ENCODE assay signal across 8 cellular contexts in the genomic region with DNA sequence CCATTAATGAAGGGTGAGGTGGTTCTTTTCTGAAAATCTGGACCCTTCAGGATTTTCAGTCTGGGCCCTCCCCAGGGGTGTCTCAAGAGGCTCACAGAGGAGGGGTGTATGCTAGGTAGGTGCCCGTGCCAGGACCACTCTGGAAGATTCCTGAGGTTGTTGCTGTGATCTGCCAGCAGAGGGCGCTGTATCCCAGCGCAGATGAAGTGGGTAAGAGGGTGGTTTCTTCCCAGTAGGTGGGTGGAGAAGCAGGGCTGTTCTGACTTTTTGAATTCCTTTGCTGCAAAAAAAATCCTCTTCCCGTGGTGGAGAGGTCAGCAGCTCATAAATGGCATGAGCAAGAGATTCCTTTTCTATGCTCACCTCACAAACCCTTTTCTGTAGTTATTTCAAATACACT. TPM values are rescaled to one million over a fixed set of nuclear protein-coding genes. Genes with fewer than 3 reads are reported as not detected.
DNase-seq lines count a peak whose midpoint lies in the region; ATAC-seq and TF ChIP-seq lines count a peak whose summit lies in the region.

No MANE protein-coding gene starts in this region.

- no peaks in the 10 kb centered on the region for H3K36me3 ChIP-seq in naive thymus-derived CD4-positive, alpha-beta T cell (ENCODE audit: control insufficient read depth in 2 of 3, insufficient read depth in 3 of 3, low read length in 3 of 3)
- H3K36me3 ChIP-seq in aorta (ENCODE audit: control insufficient read depth in 1 of 2, insufficient read depth in 2 of 2, low read length in 1 of 2), result no peaks in the 10 kb centered on the region

- no peak overlapping the region for H3K4me3 Mint-ChIP-seq in activated CD4-positive, alpha-beta memory T cell treated with anti-CD3 and anti-CD28 coated beads for 36 hours
- H3K4me3 Mint-ChIP-seq in endothelial cell (ENCODE audit: unreplicated experiment), result no peak overlapping the region
- peak overlapping the region in 4 of 10 donors; percentile 17 to 25 (median 22) for H3K4me3 Mint-ChIP-seq in naive thymus-derived CD4-positive, alpha-beta T cell

- no peaks in the 10 kb centered on the region for H3K36me3 Mint-ChIP-seq in activated CD4-positive, alpha-beta memory T cell treated with anti-CD3 and anti-CD28 coated beads for 36 hours
- no peaks in the 10 kb centered on the region for H3K36me3 Mint-ChIP-seq in endothelial cell (ENCODE audit: low read depth, unreplicated experiment)
- H3K36me3 Mint-ChIP-seq in naive thymus-derived CD4-positive, alpha-beta T cell, result no peaks in the 10 kb centered on the region

- H3K4me3 ChIP-seq in naive thymus-derived CD4-positive, alpha-beta T cell (ENCODE audit: low read length), result no peak overlapping the region
- no peak overlapping the region for H3K4me3 ChIP-seq in aorta (ENCODE audit: low read length in 2 of 2)

- peak; percentile 42 for ATAC-seq in Right ventricle myocardium inferior
- peak; percentile 79 for ATAC-seq in naive thymus-derived CD4-positive, alpha-beta T cell
- peak; percentile 84 for ATAC-seq in aorta (ENCODE audit: low FRiP score)

- no peaks in the 10 kb centered on the region for H3K27me3 ChIP-seq in naive thymus-derived CD4-positive, alpha-beta T cell (ENCODE audit: control insufficient read depth in 2 of 2, insufficient read depth in 2 of 2, low read length in 2 of 2)
- H3K27me3 ChIP-seq in aorta (ENCODE audit: control insufficient read depth in 1 of 2, insufficient read depth in 2 of 2, low read length in 1 of 2), result no peaks in the 10 kb centered on the region

- no peaks in the 10 kb centered on the region for H3K9me3 ChIP-seq in naive thymus-derived CD4-positive, alpha-beta T cell (ENCODE audit: control insufficient read depth in 2 of 3, low read length in 3 of 3)
- no peaks in the 10 kb centered on the region for H3K9me3 ChIP-seq in aorta (ENCODE audit: control insufficient read depth, low read length)

- no peak overlapping the region for H3K27ac ChIP-seq in naive thymus-derived CD4-positive, alpha-beta T cell (ENCODE audit: low read depth, low read length)
- H3K27ac ChIP-seq in aorta (ENCODE audit: low read depth in 1 of 2, low read length in 2 of 2), result no peak overlapping the region

- no peak overlapping the region for H3K27ac Mint-ChIP-seq in activated CD4-positive, alpha-beta memory T cell treated with anti-CD3 and anti-CD28 coated beads for 36 hours
- H3K27ac Mint-ChIP-seq in endothelial cell (ENCODE audit: unreplicated experiment), result no peak overlapping the region
- peak overlapping the region in 3 of 9 donors; percentile 38 to 75 (median 65) for H3K27ac Mint-ChIP-seq in naive thymus-derived CD4-positive, alpha-beta T cell

- CTCF ChIA-PET in activated CD4-positive, alpha-beta memory T cell treated with anti-CD3 and anti-CD28 coated beads for 36 hours (lab: Charles Lee), result interaction anchor here (0.9 to 1.2 kb wide), 2 partner anchors 10 to 590 kb away, joined by 3 to 5 read pairs; no protein-coding TSS in a partner anchor
- CTCF ChIA-PET in naive thymus-derived CD4-positive, alpha-beta T cell (lab: Charles Lee), result interaction anchor here (0.6 to 0.9 kb wide), 2 partner anchors 23 to 391 kb away, joined by 3 read pairs; no protein-coding TSS in a partner anchor

- intact Hi-C loops in Right ventricle myocardium inferior (cut with DNase I), result loop anchor here (10.0 kb wide), 1 partner anchor 416 kb away; no protein-coding TSS in a partner anchor
- intact Hi-C loops in cardiac septum (cut with DNase I), result loop anchor here (2.0 kb wide), 1 partner anchor 420 kb away; no protein-coding TSS in a partner anchor
- intact Hi-C loops in activated CD4-positive, alpha-beta memory T cell treated with anti-CD3 and anti-CD28 coated beads for 36 hours (cut with micrococcal nuclease), result loop anchor here (2.0 kb wide), 1 partner anchor 588 kb away; no protein-coding TSS in a partner anchor
- intact Hi-C loops in naive thymus-derived CD4-positive, alpha-beta T cell (cut with micrococcal nuclease), result loop anchor here in 1 of 2 donors (1.0 to 5.0 kb wide), 4 partner anchors 44 to 589 kb away; partner anchors contain the start of gene RAI2
- intact Hi-C loops in aorta (cut with DNase I), result no loop called here

- H3K27me3 Mint-ChIP-seq in activated CD4-positive, alpha-beta memory T cell treated with anti-CD3 and anti-CD28 coated beads for 36 hours, result no peaks in the 10 kb centered on the region
- no peaks in the 10 kb centered on the region for H3K27me3 Mint-ChIP-seq in endothelial cell (ENCODE audit: unreplicated experiment)
- H3K27me3 Mint-ChIP-seq in naive thymus-derived CD4-positive, alpha-beta T cell, result peaks cover 0 to 4% (median 0%) of the 10 kb centered on the region in 5 donors

- H3K9me3 Mint-ChIP-seq in activated CD4-positive, alpha-beta memory T cell treated with anti-CD3 and anti-CD28 coated beads for 36 hours, result no peaks in the 10 kb centered on the region
- H3K9me3 Mint-ChIP-seq in endothelial cell (ENCODE audit: unreplicated experiment), result no peaks in the 10 kb centered on the region
- H3K9me3 Mint-ChIP-seq in naive thymus-derived CD4-positive, alpha-beta T cell, result peaks cover 0 to 2% (median 0%) of the 10 kb centered on the region in 11 donors

- DNase-seq in Right ventricle myocardium inferior (ENCODE audit: missing footprints) (no peak), cardiac septum (ENCODE audit: low spot score) (no peak), NCI-H1694 treated with DMSO at 0.1 percent for 48 hours (lab: John Stamatoyannopoulos, UW) (peak; percentile 10), endothelial cell (ENCODE audit: low spot score) (peak; percentile 40), aorta (peak in 1 of 2 donors; percentile 79), putamen (ENCODE audit: low spot score) (no peak)
- DNase-seq in activated CD4-positive, alpha-beta memory T cell treated with anti-CD3 and anti-CD28 coated beads for 36 hours, result peak; percentile 52
- DNase-seq in naive thymus-derived CD4-positive, alpha-beta T cell, result peak; percentile 14 to 58 (median 32)

- H3K4me1 Mint-ChIP-seq in activated CD4-positive, alpha-beta memory T cell treated with anti-CD3 and anti-CD28 coated beads for 36 hours (ENCODE audit: low read depth), result no peaks in the 10 kb centered on the region
- no peaks in the 10 kb centered on the region for H3K4me1 Mint-ChIP-seq in endothelial cell (ENCODE audit: unreplicated experiment)
- H3K4me1 Mint-ChIP-seq in naive thymus-derived CD4-positive, alpha-beta T cell, result peaks cover 5 to 25% (median 19%) of the 10 kb centered on the region in 7 donors

- 3 to 6% methylated on average over 4 of the region's 4 CpGs for WGBS in aorta, 2 donors

- peak; percentile 79 for TF ChIP-seq CTCF in endothelial cell (IDR thresholded peaks at IDR 0.05; ENCODE audit: unreplicated experiment)

- H3K4me1 ChIP-seq in naive thymus-derived CD4-positive, alpha-beta T cell (ENCODE audit: control insufficient read depth in 2 of 2, insufficient read depth in 2 of 2, low read length in 2 of 2), result peaks cover 0 to 7% of the 10 kb centered on the region in 2 donors
- H3K4me1 ChIP-seq in aorta (ENCODE audit: control insufficient read depth in 1 of 2, insufficient read depth in 2 of 2, low read length in 2 of 2), result no peaks in the 10 kb centered on the region

- POLR2A ChIA-PET in activated CD4-positive, alpha-beta memory T cell treated with anti-CD3 and anti-CD28 coated beads for 36 hours (lab: Charles Lee), result no interaction called here
- POLR2A ChIA-PET in naive thymus-derived CD4-positive, alpha-beta T cell (lab: Charles Lee), result no interaction called here

RNA-seq across cellular contexts. Expression of gene SCML1, which starts 51.1 kb away (rescaled TPM):
- total RNA-seq in Right ventricle myocardium inferior (6.7 TPM), cardiac septum (8.2 TPM), endothelial cell (ENCODE audit: unreplicated experiment) (29.7 TPM), aorta (10 to 100 TPM; 13.0 to 16.0 TPM)
- 1 to 10 TPM; 3.8 TPM for total RNA-seq in activated CD4-positive, alpha-beta memory T cell treated with anti-CD3 and anti-CD28 coated beads for 36 hours
- 10 to 100 TPM in 4 of 5 experiments, under 1 TPM in 1; 0.82 to 50.1 (median 28.5) TPM for total RNA-seq in naive thymus-derived CD4-positive, alpha-beta T cell
- 1 to 10 TPM; 6.8 to 7.0 TPM for polyA plus RNA-seq in naive thymus-derived CD4-positive, alpha-beta T cell
- polyA plus RNA-seq in aorta, result 10 to 100 TPM in 1 of 2 donors, 1 to 10 TPM in 1; 5.3 to 14.1 TPM

Comparison
In these comparisons a context has a peak if more than half of its experiments do, and no peak if none do; other contexts are left out.
1. DNase-seq: peak in NCI-H1694 treated with DMSO at 0.1 percent for 48 hours (single experiment), activated CD4-positive, alpha-beta memory T cell treated with anti-CD3 and anti-CD28 coated beads for 36 hours (single experiment), endothelial cell (single experiment) and naive thymus-derived CD4-positive, alpha-beta T cell (9 of 9); none in Right ventricle myocardium inferior (single experiment), cardiac septum (single experiment) and putamen (single experiment).
2. intact Hi-C loops: an anchor here in Right ventricle myocardium inferior (10.0 kb wide), cardiac septum (2.0 kb wide) and activated CD4-positive, alpha-beta memory T cell treated with anti-CD3 and anti-CD28 coated beads for 36 hours (2.0 kb wide); none called in aorta.
3. Peak in every context shown above with its lines, with median percentiles within 50 percentile points of each other: ATAC-seq.